21 cellular contexts compared by ENCODE assay signal in genomic region chr10:29056729-29057128, GRCh38.
A peak's percentile ranks its signal among the peaks of the same experiment; 100 is the strongest.
DNase-seq lines count a peak whose midpoint lies in the region; ATAC-seq, FAIRE-seq and TF ChIP-seq lines count a peak whose summit lies in the region.
"Had no signal": no experiment of that assay in that cellular context is flagged by ENCODE, and none has a peak within 500 bp of the region (broad histone marks: within the 10 kb centered on the region; RNA-seq: fewer than 3 reads in every experiment).

No MANE protein-coding gene starts in this region.

- 7 to 10% methylated on average over 2 of the region's 2 CpGs for WGBS in pancreas, 2 donors

- H3K4me3 ChIP-seq in pancreas, result no peak overlapping the region

- no peaks in the 10 kb centered on the region for H3K36me3 ChIP-seq in pancreas

- DNase-seq in LHCN-M2 (ENCODE audit: low read depth), result peak; percentile 10
- peak; percentile 73 to 90 for DNase-seq in NCI-H524 (lab: John Stamatoyannopoulos, UW)
- DNase-seq in pancreas, result no peak
- DNase-seq in NCI-H2081 treated with DMSO at 0.1 percent for 48 hours (lab: John Stamatoyannopoulos, UW), result no peak
- no peak for DNase-seq in dedifferentiated amniotic fluid mesenchymal stem cell (ENCODE audit: extremely low spot score)
- DNase-seq: ACHN, AML-193, COR-L47, DMS53, IMR-90, Kasumi-1, NCI-H1436, NCI-H2029, NCI-H2227 treated with DMSO at 0.1 percent for 48 hours, NCI-H526, PC-3, T-cell had no signal

- intact Hi-C loops in pancreas (cut with DNase I), result no loop called here

- no peak for FAIRE-seq in pancreas (lab: Jason Lieb, UNC)
- FAIRE-seq: GM19239, H1 had no signal

- ATAC-seq in SK-N-SH treated with all-trans-retinoic acid at 6 μM for 48 hours (no peak; the same call in 2 of the 3 replicates), pancreas (peak in 3 of 4 donors; percentile 16 to 74 (median 61)), HG02610 (IDR thresholded peaks at IDR 0.05; ENCODE audit: unreplicated experiment) (no peak)
- ATAC-seq: PC-3, T-cell had no signal

- no peaks in the 10 kb centered on the region for H3K4me1 ChIP-seq in pancreas

- H3K9me3 ChIP-seq in pancreas, result no peaks in the 10 kb centered on the region

- H3K27ac ChIP-seq in pancreas, result no peak overlapping the region

- no peaks in the 10 kb centered on the region for H3K27me3 ChIP-seq in pancreas

- no peak for TF ChIP-seq CTCF in pancreas (IDR thresholded peaks at IDR 0.05)

TF ChIP-seq in SK-N-SH treated with all-trans-retinoic acid at 6 μM for 48 hours, 23 proteins besides CTCF, POLR2A, EP300 and RAD21:
- TF ChIP-seq TCF4 (CRISPR knock-in tag; IDR thresholded peaks at IDR 0.05; ENCODE audit: borderline replicate concordance) (peak; percentile 93), ZFP30 (CRISPR knock-in tag; IDR thresholded peaks at IDR 0.05) (no peak), SNAI2 (CRISPR knock-in tag; IDR thresholded peaks at IDR 0.05) (no peak)
- TF ChIP-seq, protein P1, sequence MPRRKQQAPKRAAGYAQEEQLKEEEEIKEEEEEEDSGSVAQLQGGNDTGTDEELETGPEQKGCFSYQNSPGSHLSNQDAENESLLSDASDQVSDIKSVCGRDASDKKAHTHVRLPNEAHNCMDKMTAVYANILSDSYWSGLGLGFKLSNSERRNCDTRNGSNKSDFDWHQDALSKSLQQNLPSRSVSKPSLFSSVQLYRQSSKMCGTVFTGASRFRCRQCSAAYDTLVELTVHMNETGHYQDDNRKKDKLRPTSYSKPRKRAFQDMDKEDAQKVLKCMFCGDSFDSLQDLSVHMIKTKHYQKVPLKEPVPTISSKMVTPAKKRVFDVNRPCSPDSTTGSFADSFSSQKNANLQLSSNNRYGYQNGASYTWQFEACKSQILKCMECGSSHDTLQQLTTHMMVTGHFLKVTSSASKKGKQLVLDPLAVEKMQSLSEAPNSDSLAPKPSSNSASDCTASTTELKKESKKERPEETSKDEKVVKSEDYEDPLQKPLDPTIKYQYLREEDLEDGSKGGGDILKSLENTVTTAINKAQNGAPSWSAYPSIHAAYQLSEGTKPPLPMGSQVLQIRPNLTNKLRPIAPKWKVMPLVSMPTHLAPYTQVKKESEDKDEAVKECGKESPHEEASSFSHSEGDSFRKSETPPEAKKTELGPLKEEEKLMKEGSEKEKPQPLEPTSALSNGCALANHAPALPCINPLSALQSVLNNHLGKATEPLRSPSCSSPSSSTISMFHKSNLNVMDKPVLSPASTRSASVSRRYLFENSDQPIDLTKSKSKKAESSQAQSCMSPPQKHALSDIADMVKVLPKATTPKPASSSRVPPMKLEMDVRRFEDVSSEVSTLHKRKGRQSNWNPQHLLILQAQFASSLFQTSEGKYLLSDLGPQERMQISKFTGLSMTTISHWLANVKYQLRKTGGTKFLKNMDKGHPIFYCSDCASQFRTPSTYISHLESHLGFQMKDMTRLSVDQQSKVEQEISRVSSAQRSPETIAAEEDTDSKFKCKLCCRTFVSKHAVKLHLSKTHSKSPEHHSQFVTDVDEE (CRISPR knock-in tag; IDR thresholded peaks at IDR 0.05), result peak; percentile 75

Comparison
In these comparisons a context has a peak if more than half of its experiments do, and no peak if none do; other contexts are left out.
1. DNase-seq: peak in LHCN-M2 (single experiment) and NCI-H524 (2 of 2); none in pancreas (0 of 6), NCI-H2081 treated with DMSO at 0.1 percent for 48 hours (single experiment) and dedifferentiated amniotic fluid mesenchymal stem cell (single experiment).
2. ATAC-seq: peak in pancreas (3 of 4); none in SK-N-SH treated with all-trans-retinoic acid at 6 μM for 48 hours (single experiment) and HG02610 (single experiment).